13 cellular contexts compared by ENCODE assay signal in the genomic region with DNA sequence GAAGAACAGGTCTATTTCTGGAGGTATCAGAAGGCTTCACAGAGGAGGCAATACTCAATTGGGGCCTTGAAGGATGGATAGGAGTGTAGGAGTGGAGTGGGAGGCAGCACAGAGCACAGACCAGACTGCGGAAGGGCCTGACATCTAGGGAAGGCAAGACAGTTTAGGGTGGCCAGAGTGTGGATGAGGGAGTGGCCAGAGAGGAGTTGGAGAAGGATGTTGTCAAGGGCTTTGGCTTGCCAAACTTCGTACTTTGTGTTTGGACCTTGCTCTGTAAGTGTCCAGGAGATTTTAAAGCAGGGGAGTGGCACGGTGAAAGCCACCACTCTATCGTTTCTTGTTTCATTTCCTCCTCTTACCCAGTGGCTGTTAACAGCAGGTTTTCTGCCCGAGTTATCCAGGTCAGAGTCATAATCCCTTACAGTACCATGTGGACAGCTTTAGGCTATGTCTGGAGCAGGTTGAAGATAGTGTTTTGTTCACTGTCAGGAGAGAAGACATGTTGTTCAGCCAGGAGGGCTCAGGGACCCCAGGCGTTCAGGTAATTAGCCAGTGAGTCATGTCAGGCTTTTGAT. TPM values are rescaled to one million over a fixed set of nuclear protein-coding genes. Genes with fewer than 3 reads are reported as not detected.
A peak's percentile ranks its signal among the peaks of the same experiment; 100 is the strongest.
DNase-seq lines count a peak whose midpoint lies in the region; ATAC-seq and TF ChIP-seq lines count a peak whose summit lies in the region.
"Had no signal": no experiment of that assay in that cellular context is flagged by ENCODE, and none has a peak within 500 bp of the region (broad histone marks: within the 10 kb centered on the region; RNA-seq: fewer than 3 reads in every experiment).

No MANE protein-coding gene starts in this region.

- no peak overlapping the region for H3K9ac ChIP-seq in mammary epithelial cell (ENCODE audit: insufficient read depth, low read length)
- H3K9ac ChIP-seq: GM23248 had no signal

- no peaks in the 10 kb centered on the region for H4K20me1 ChIP-seq in mammary epithelial cell (ENCODE audit: insufficient read depth, low read length)

- H3K4me2 ChIP-seq in mammary epithelial cell (ENCODE audit: insufficient read depth, low read depth, low read length), result no peak overlapping the region

- H3K36me3 Mint-ChIP-seq in MCF 10A (ENCODE audit: insufficient read depth, unreplicated experiment) (no peaks in the 10 kb centered on the region), activated B cell treated with CpG ODN at 0.5 μM for 24 hours (ENCODE audit: low read depth) (peaks cover 45% of the 10 kb centered on the region)

- H3K27ac ChIP-seq in mammary epithelial cell (ENCODE audit: insufficient read depth, low read depth, low read length) (no peak overlapping the region), lower lobe of right lung (peak overlapping the region; percentile 25), upper lobe of right lung (no peak overlapping the region)
- H3K27ac ChIP-seq: GM23248 had no signal

- H3K27me3 ChIP-seq in mammary epithelial cell (ENCODE audit: insufficient read depth, low read length) (no peaks in the 10 kb centered on the region), lower lobe of right lung (ENCODE audit: low read depth) (no peaks in the 10 kb centered on the region), upper lobe of right lung (no peaks in the 10 kb centered on the region)
- H3K27me3 ChIP-seq: BE2C had no signal

- dilution Hi-C loops in mammary epithelial cell (cut with HindIII; ENCODE audit: low sequenced_read_pairs), result no loop called here

- POLR2A ChIA-PET in MCF 10A (lab: Yijun Ruan, JAX), result interaction anchor here (0.6 to 1.0 kb wide), 2 partner anchors 29 to 174 kb away, joined by 3 read pairs; no protein-coding TSS in a partner anchor
- POLR2A ChIA-PET in activated B cell treated with CpG ODN at 0.5 μM for 24 hours (lab: Charles Lee), result interaction anchor here (2.2 to 36.9 kb wide), 5 partner anchors 4 to 37 kb away, joined by 42 to 1703 read pairs (median 427); a partner anchor contains a TSS

- H3K9me3 Mint-ChIP-seq in MCF 10A (ENCODE audit: unreplicated experiment) (no peaks in the 10 kb centered on the region), activated B cell treated with CpG ODN at 0.5 μM for 24 hours (no peaks in the 10 kb centered on the region)

- in situ Hi-C loops in mammary epithelial cell (cut with MboI; ENCODE audit: low sequenced_read_pairs in 2 of 2), result no loop called here

- H3K4me1 ChIP-seq in mammary epithelial cell (ENCODE audit: insufficient read depth, low read length), result peaks cover 43% of the 10 kb centered on the region
- peaks cover 96% of the 10 kb centered on the region for H3K4me1 ChIP-seq in lower lobe of right lung
- peaks cover 78% of the 10 kb centered on the region for H3K4me1 ChIP-seq in upper lobe of right lung
- H3K4me1 ChIP-seq: BE2C had no signal

- no peak overlapping the region for H3K4me3 Mint-ChIP-seq in MCF 10A (ENCODE audit: unreplicated experiment)
- peak overlapping the region; percentile 71 for H3K4me3 Mint-ChIP-seq in activated B cell treated with CpG ODN at 0.5 μM for 24 hours

- WGBS in mammary epithelial cell (ENCODE audit: low coverage, missing lambda C conversion rate), result 100% methylated on average over 2 of the region's 6 CpGs

- ATAC-seq in activated B cell treated with CpG ODN at 0.5 μM for 24 hours (ENCODE audit: low read depth) (no peak), lower lobe of right lung (peak; percentile 6 to 61), upper lobe of right lung (peak; percentile 45)

- H3K4me1 Mint-ChIP-seq in MCF 10A (ENCODE audit: insufficient read depth, unreplicated experiment) (peaks cover 50% of the 10 kb centered on the region), activated B cell treated with CpG ODN at 0.5 μM for 24 hours (peaks cover 99% of the 10 kb centered on the region)

- no peak for TF ChIP-seq CTCF in MCF 10A (IDR thresholded peaks at IDR 0.05; ENCODE audit: unreplicated experiment)
- no peak for TF ChIP-seq CTCF in mammary epithelial cell (conservative IDR thresholded peaks at IDR 0.05 in 1 of 2, IDR thresholded peaks at IDR 0.05 in 1 of 2; ENCODE audit: extremely low read depth in 1 of 2, insufficient read depth in 1 of 2, low read depth in 1 of 2, low read length in 2 of 2)
- no peak for TF ChIP-seq CTCF in activated B cell treated with CpG ODN at 0.5 μM for 24 hours (IDR thresholded peaks at IDR 0.05)
- no peak for TF ChIP-seq CTCF in lower lobe of right lung (IDR thresholded peaks at IDR 0.05)
- no peak for TF ChIP-seq CTCF in upper lobe of right lung (IDR thresholded peaks at IDR 0.05)

- DNase-seq in MCF 10A (ENCODE audit: unreplicated experiment) (no peak), mammary epithelial cell (no peak), activated B cell treated with CpG ODN at 0.5 μM for 24 hours (no peak), lower lobe of right lung (no peak), upper lobe of right lung (no peak), HK-2 (ENCODE audit: unreplicated experiment) (no peak)
- no peak for DNase-seq in activated naive CD4-positive, alpha-beta T cell treated with Interleukin-2 at 50 U/mL for 16 hours
- DNase-seq in stimulated activated CD4-positive, alpha-beta T cell treated with anti-CD3 and anti-CD28 coated beads, Interleukin-2, amount 100 ng/mL, for 24 hours, result no peak
- DNase-seq: activated naive CD4-positive, alpha-beta T cell treated with anti-CD3 and anti-CD28 coated beads, Interleukin-2, amount 50 U/mL, for 16 hours; BE2C; GM23248; NCI-H2029; stimulated activated CD4-positive, alpha-beta T cell treated with anti-CD3 and anti-CD28 coated beads, Interleukin-1b, Interleukin-23, amount 100 ng/mL, for 48 hours had no signal

- H3K27ac Mint-ChIP-seq in MCF 10A (ENCODE audit: low read depth, unreplicated experiment), result peak overlapping the region; percentile 75
- peak overlapping the region; percentile 92 for H3K27ac Mint-ChIP-seq in activated B cell treated with CpG ODN at 0.5 μM for 24 hours

- no peak overlapping the region for H2AFZ ChIP-seq in mammary epithelial cell (ENCODE audit: low read depth, low read length)
- H2AFZ ChIP-seq: GM23248 had no signal

- no peaks in the 10 kb centered on the region for H3K36me3 ChIP-seq in mammary epithelial cell (ENCODE audit: insufficient read depth, low read length)
- H3K36me3 ChIP-seq in lower lobe of right lung, result no peaks in the 10 kb centered on the region
- H3K36me3 ChIP-seq in upper lobe of right lung, result no peaks in the 10 kb centered on the region
- H3K36me3 ChIP-seq: BE2C had no signal

- H3K4me3 ChIP-seq in mammary epithelial cell (replicated peaks in 1 of 3; ENCODE audit: insufficient read depth in 1 of 3, low read depth in 2 of 3, low read length in 3 of 3) (no peak overlapping the region), lower lobe of right lung (no peak overlapping the region), upper lobe of right lung (no peak overlapping the region)
- H3K4me3 ChIP-seq: GM23248 had no signal

- H3K79me2 ChIP-seq in mammary epithelial cell (ENCODE audit: insufficient read depth, low read length), result peaks cover 97% of the 10 kb centered on the region

- CTCF ChIA-PET in MCF 10A (lab: Yijun Ruan, JAX), result no interaction called here
- CTCF ChIA-PET in mammary epithelial cell (lab: Charles Lee; ENCODE audit: low non-redundant PET), result no interaction called here
- CTCF ChIA-PET in activated B cell treated with CpG ODN at 0.5 μM for 24 hours (lab: Charles Lee), result no interaction called here

- no peaks in the 10 kb centered on the region for H3K27me3 Mint-ChIP-seq in MCF 10A (ENCODE audit: insufficient read depth, unreplicated experiment)
- no peaks in the 10 kb centered on the region for H3K27me3 Mint-ChIP-seq in activated B cell treated with CpG ODN at 0.5 μM for 24 hours

- intact Hi-C loops in MCF 10A (cut with micrococcal nuclease), result no loop called here
- intact Hi-C loops in mammary epithelial cell (cut with micrococcal nuclease), result no loop called here
- intact Hi-C loops in activated B cell treated with CpG ODN at 0.5 μM for 24 hours (cut with micrococcal nuclease), result no loop called here
- intact Hi-C loops in lower lobe of right lung (cut with DNase I), result no loop called here
- intact Hi-C loops in upper lobe of right lung (cut with DNase I), result no loop called here

- BruUV-seq in MCF 10A (replicated peaks; lab: Mats Ljungman, UMichigan) (no TSS peak), mammary epithelial cell (replicated peaks; lab: Mats Ljungman, UMichigan) (no TSS peak)

- H3K9me3 ChIP-seq in mammary epithelial cell (replicated peaks; ENCODE audit: insufficient read depth, low read length) (no peaks in the 10 kb centered on the region), lower lobe of right lung (no peaks in the 10 kb centered on the region), upper lobe of right lung (no peaks in the 10 kb centered on the region)
- H3K9me3 ChIP-seq: BE2C had no signal

RNA-seq across cellular contexts. Expression of a gene that starts 12.3 kb away (rescaled TPM):
- total RNA-seq in MCF 10A (2022) (19.9 and 26.1 TPM in 2 replicates), mammary epithelial cell (10 to 100 TPM in 1 of 2 donors, 1 to 10 TPM in 1; 8.7 to 41.0 TPM), activated B cell treated with CpG ODN at 0.5 μM for 24 hours (85.9 and 118 TPM in 2 replicates), lower lobe of right lung (25.7 TPM), upper lobe of right lung (31.6 TPM)
- polyA plus RNA-seq in mammary epithelial cell, result 29.2 TPM
- polyA minus RNA-seq in mammary epithelial cell, result 60.6 TPM
